ENCODE assay signal across 1 cellular context in the genomic region with DNA sequence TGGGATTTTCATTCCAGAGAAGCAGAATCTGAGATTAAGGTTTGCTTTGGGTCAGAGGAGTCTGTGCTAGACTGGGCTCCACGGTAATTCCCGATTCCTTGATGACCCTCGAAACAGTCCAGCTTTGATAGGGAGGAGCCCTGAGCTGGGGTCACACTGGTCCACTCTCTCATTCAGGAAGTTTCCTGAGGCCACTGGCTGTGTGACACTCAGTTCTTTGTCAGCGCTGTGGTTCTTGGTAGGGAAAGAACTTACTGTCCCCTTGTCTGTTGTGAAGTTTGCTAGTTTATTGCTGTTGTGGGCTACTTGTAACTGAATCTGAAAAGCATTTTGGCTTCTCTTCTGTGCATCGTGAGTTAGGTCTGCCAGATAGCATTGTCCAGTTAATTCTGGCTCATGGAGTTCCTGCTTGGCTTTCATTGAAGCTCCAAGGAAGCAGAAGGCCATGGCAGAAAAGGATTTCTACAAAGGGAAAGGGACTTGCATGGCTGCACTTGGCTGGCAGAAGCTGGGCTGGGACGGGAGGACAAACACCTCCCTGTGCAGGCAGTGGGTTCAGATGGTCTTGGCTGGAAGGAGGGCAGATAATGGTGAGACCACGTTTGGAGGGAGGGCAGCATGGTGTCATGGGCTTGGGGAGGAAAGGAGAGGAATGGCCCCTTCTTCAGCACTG.
TF ChIP-seq lines count a peak whose summit lies in the region.

No MANE protein-coding gene starts in this region.

TF ChIP-seq in K562, 482 proteins besides CTCF, POLR2A, EP300 and RAD21:
- no peak for TF ChIP-seq KAT2B (IDR thresholded peaks at IDR 0.05; ENCODE audit: low read depth, low read length)
- TF ChIP-seq, protein P1, sequence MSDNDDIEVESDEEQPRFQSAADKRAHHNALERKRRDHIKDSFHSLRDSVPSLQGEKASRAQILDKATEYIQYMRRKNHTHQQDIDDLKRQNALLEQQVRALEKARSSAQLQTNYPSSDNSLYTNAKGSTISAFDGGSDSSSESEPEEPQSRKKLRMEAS (CRISPR knock-in tag; IDR thresholded peaks at IDR 0.05), result no peak
- TF ChIP-seq, protein P2, sequence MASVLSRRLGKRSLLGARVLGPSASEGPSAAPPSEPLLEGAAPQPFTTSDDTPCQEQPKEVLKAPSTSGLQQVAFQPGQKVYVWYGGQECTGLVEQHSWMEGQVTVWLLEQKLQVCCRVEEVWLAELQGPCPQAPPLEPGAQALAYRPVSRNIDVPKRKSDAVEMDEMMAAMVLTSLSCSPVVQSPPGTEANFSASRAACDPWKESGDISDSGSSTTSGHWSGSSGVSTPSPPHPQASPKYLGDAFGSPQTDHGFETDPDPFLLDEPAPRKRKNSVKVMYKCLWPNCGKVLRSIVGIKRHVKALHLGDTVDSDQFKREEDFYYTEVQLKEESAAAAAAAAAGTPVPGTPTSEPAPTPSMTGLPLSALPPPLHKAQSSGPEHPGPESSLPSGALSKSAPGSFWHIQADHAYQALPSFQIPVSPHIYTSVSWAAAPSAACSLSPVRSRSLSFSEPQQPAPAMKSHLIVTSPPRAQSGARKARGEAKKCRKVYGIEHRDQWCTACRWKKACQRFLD (CRISPR knock-in tag; IDR thresholded peaks at IDR 0.05), result 0 out of 2 replicates have a peak, but pooled peaks have one; percentile 45
TF ChIP-seq in K562: peak in this region for 1.
